39 cellular contexts compared by ENCODE assay signal in the genomic region with DNA sequence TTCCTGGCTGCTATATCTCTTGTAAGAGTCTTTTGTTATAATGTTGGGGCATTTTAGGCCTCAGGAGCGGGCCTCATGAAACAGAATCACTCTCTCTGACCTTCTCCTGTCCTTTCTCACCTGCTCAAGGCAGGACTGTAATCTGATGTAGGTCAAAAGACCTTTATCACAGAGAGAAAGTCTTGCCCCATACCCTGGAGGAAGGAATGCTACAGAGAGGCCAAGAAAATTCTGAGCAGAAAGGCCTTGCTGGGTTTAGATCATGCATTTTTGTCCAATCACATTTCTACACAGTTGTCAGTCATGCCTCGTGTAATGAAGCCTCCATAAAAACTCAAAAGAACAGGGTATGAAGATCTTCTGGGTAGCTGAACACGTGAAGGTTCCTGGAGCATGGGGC.
"Had no signal": no experiment of that assay in that cellular context is flagged by ENCODE, and none has a peak within 500 bp of the region (broad histone marks: within the 10 kb centered on the region; RNA-seq: fewer than 3 reads in every experiment).

No MANE protein-coding gene starts in this region.

- H3K9me3 Mint-ChIP-seq: activated naive CD4-positive, alpha-beta T cell treated with anti-CD3 and anti-CD28 coated beads for 36 hours; activated naive CD4-positive, alpha-beta T cell treated with anti-CD3 and anti-CD28 coated beads, Interleukin-2, amount 10 ng/mL, durations not matched to agents 7 days and 5 days; activated naive CD4-positive, alpha-beta T cell treated with anti-CD3 and anti-CD28 coated beads, Interleukin-2, amount 50 U/mL, for 24 hours; activated naive CD4-positive, alpha-beta T cell treated with anti-CD3 and anti-CD28 coated beads, Interleukin-2, amount 50 U/mL, for 72 hours; activated naive CD8-positive, alpha-beta T cell treated with anti-CD3 and anti-CD28 coated beads for 36 hours; activated naive CD8-positive, alpha-beta T cell treated with anti-CD3 and anti-CD28 coated beads, Interleukin-2, amount 10 ng/mL, durations not matched to agents 7 days and 5 days; activated naive CD8-positive, alpha-beta T cell treated with anti-CD3 and anti-CD28 coated beads, Interleukin-2, amount 50 U/mL, for 24 hours; activated T-cell treated with anti-CD3 and anti-CD28 coated beads, Interleukin-2, amount 50 U/mL, for 24 hours; activated T-cell treated with anti-CD3 and anti-CD28 coated beads, Interleukin-2, amount 50 U/mL, for 4 hours; activated T-cell treated with anti-CD3 and anti-CD28 coated beads, Interleukin-2, amount 50 U/mL, for 72 hours; activated T-helper 1 cell treated with anti-CD3 and anti-CD28 coated beads, Interleukin-12 subunit alpha, Interleukin-12 subunit beta, Interleukin-2, Interleukin-4 antibody, amounts not matched to agents 30 ng/mL and 10 ng/mL and 1 ng/mL, durations not matched to agents 14 hours and 24 hours and 36 hours; activated T-helper 17 cell treated with anti-CD3 and anti-CD28 coated beads, Interleukin-2, amount 50 U/mL, for 72 hours; activated T-helper 2 cell treated with anti-CD3 and anti-CD28 coated beads, Interferon-gamma antibody, Interleukin-2, Interleukin-4, amounts not matched to agents 10 μg/mL and 5 μg/mL and 100 μg/mL, durations not matched to agents 14 hours and 24 hours and 36 hours; brain; central memory CD8-positive, alpha-beta T cell had no signal

- H3K4me3 Mint-ChIP-seq: activated naive CD4-positive, alpha-beta T cell treated with anti-CD3 and anti-CD28 coated beads for 36 hours; activated naive CD4-positive, alpha-beta T cell treated with anti-CD3 and anti-CD28 coated beads, Interleukin-2, amount 10 ng/mL, durations not matched to agents 7 days and 5 days; activated naive CD4-positive, alpha-beta T cell treated with anti-CD3 and anti-CD28 coated beads, Interleukin-2, amount 50 U/mL, for 24 hours; activated naive CD8-positive, alpha-beta T cell; activated naive CD8-positive, alpha-beta T cell treated with anti-CD3 and anti-CD28 coated beads for 36 hours; activated naive CD8-positive, alpha-beta T cell treated with anti-CD3 and anti-CD28 coated beads, Interleukin-2, amount 10 ng/mL, durations not matched to agents 7 days and 5 days; activated naive CD8-positive, alpha-beta T cell treated with anti-CD3 and anti-CD28 coated beads, Interleukin-2, amount 50 U/mL, for 24 hours; activated T-cell treated with anti-CD3 and anti-CD28 coated beads, Interleukin-2, amount 50 U/mL, for 24 hours; activated T-cell treated with anti-CD3 and anti-CD28 coated beads, Interleukin-2, amount 50 U/mL, for 4 hours; activated T-cell treated with anti-CD3 and anti-CD28 coated beads, Interleukin-2, amount 50 U/mL, for 72 hours; activated T-helper 1 cell treated with anti-CD3 and anti-CD28 coated beads, Interleukin-12 subunit alpha, Interleukin-12 subunit beta, Interleukin-2, Interleukin-4 antibody, amounts not matched to agents 30 ng/mL and 10 ng/mL and 1 ng/mL, durations not matched to agents 14 hours and 24 hours and 36 hours; activated T-helper 17 cell treated with anti-CD3 and anti-CD28 coated beads, Interleukin-2, amount 50 U/mL, for 72 hours; brain; central memory CD8-positive, alpha-beta T cell had no signal

- H3K4me3 ChIP-seq: adrenal gland, ascending aorta, body of pancreas, breast epithelium, cardiac muscle cell had no signal

- FAIRE-seq: astrocyte, bronchial epithelial cell had no signal

- H3K27ac Mint-ChIP-seq: activated naive CD4-positive, alpha-beta T cell treated with anti-CD3 and anti-CD28 coated beads for 36 hours; activated naive CD4-positive, alpha-beta T cell treated with anti-CD3 and anti-CD28 coated beads, Interleukin-2, amount 10 ng/mL, durations not matched to agents 7 days and 5 days; activated naive CD4-positive, alpha-beta T cell treated with anti-CD3 and anti-CD28 coated beads, Interleukin-2, amount 50 U/mL, for 24 hours; activated naive CD4-positive, alpha-beta T cell treated with anti-CD3 and anti-CD28 coated beads, Interleukin-2, amount 50 U/mL, for 72 hours; activated naive CD8-positive, alpha-beta T cell; activated naive CD8-positive, alpha-beta T cell treated with anti-CD3 and anti-CD28 coated beads for 36 hours; activated naive CD8-positive, alpha-beta T cell treated with anti-CD3 and anti-CD28 coated beads, Interleukin-2, amount 10 ng/mL, durations not matched to agents 7 days and 5 days; activated naive CD8-positive, alpha-beta T cell treated with anti-CD3 and anti-CD28 coated beads, Interleukin-2, amount 50 U/mL, for 24 hours; activated T-cell treated with anti-CD3 and anti-CD28 coated beads, Interleukin-2, amount 50 U/mL, for 24 hours; activated T-cell treated with anti-CD3 and anti-CD28 coated beads, Interleukin-2, amount 50 U/mL, for 72 hours; activated T-helper 1 cell treated with anti-CD3 and anti-CD28 coated beads, Interleukin-12 subunit alpha, Interleukin-12 subunit beta, Interleukin-2, Interleukin-4 antibody, amounts not matched to agents 30 ng/mL and 10 ng/mL and 1 ng/mL, durations not matched to agents 14 hours and 24 hours and 36 hours; activated T-helper 17 cell treated with anti-CD3 and anti-CD28 coated beads, Interleukin-2, amount 50 U/mL, for 72 hours; activated T-helper 2 cell treated with anti-CD3 and anti-CD28 coated beads, Interferon-gamma antibody, Interleukin-2, Interleukin-4, amounts not matched to agents 10 μg/mL and 5 μg/mL and 100 μg/mL, durations not matched to agents 14 hours and 24 hours and 36 hours; brain had no signal

- DNase-seq: activated effector memory CD4-positive, alpha-beta T cell treated with anti-CD3 and anti-CD28 coated beads, Interleukin-2, amount 50 U/mL, for 16 hours; activated effector memory CD4-positive, alpha-beta T cell treated with Interleukin-2 at 50 U/mL for 16 hours; activated gamma-delta T cell; activated gamma-delta T cell treated with Interleukin-2 at 50 U/mL for 16 hours; activated naive CD4-positive, alpha-beta T cell; activated naive CD4-positive, alpha-beta T cell treated with anti-CD3 and anti-CD28 coated beads for 36 hours; activated naive CD4-positive, alpha-beta T cell treated with anti-CD3 and anti-CD28 coated beads, Interleukin-2, amount 10 ng/mL, durations not matched to agents 7 days and 5 days; activated naive CD4-positive, alpha-beta T cell treated with anti-CD3 and anti-CD28 coated beads, Interleukin-2, amount 50 U/mL, for 16 hours; activated naive CD4-positive, alpha-beta T cell treated with Interleukin-2 at 50 U/mL for 16 hours; activated naive CD8-positive, alpha-beta T cell treated with anti-CD3 and anti-CD28 coated beads for 36 hours; activated naive CD8-positive, alpha-beta T cell treated with anti-CD3 and anti-CD28 coated beads, Interleukin-2, amount 10 ng/mL, durations not matched to agents 7 days and 5 days; activated naive CD8-positive, alpha-beta T cell treated with anti-CD3 and anti-CD28 coated beads, Interleukin-2, amount 50 U/mL, for 24 hours; activated T-cell treated with anti-CD3 and anti-CD28 coated beads, Interleukin-2, amount 50 U/mL, for 1 hour; activated T-cell treated with anti-CD3 and anti-CD28 coated beads, Interleukin-2, amount 50 U/mL, for 24 hours; activated T-cell treated with anti-CD3 and anti-CD28 coated beads, Interleukin-2, amount 50 U/mL, for 4 hours; activated T-cell treated with anti-CD3 and anti-CD28 coated beads, Interleukin-2, amount 50 U/mL, for 48 hours; activated T-cell treated with anti-CD3 and anti-CD28 coated beads, Interleukin-2, amount 50 U/mL, for 72 hours; adrenal gland; amniotic stem cell; amygdala; anterior cingulate cortex; body of pancreas; brain microvascular endothelial cell; caudate nucleus; central memory CD4-positive, alpha-beta T cell; cerebellar nuclear complex had no signal

- H3K4me1 ChIP-seq: adrenal gland, ascending aorta, body of pancreas, breast epithelium had no signal

- H3K4me1 Mint-ChIP-seq: activated naive CD4-positive, alpha-beta T cell treated with anti-CD3 and anti-CD28 coated beads, Interleukin-2, amount 50 U/mL, for 24 hours; activated naive CD8-positive, alpha-beta T cell treated with anti-CD3 and anti-CD28 coated beads for 36 hours; activated naive CD8-positive, alpha-beta T cell treated with anti-CD3 and anti-CD28 coated beads, Interleukin-2, amount 10 ng/mL, durations not matched to agents 7 days and 5 days; activated naive CD8-positive, alpha-beta T cell treated with anti-CD3 and anti-CD28 coated beads, Interleukin-2, amount 50 U/mL, for 24 hours; activated T-helper 17 cell treated with anti-CD3 and anti-CD28 coated beads, Interleukin-2, amount 50 U/mL, for 72 hours; brain; central memory CD8-positive, alpha-beta T cell had no signal

- H3K27ac ChIP-seq: adrenal gland, ascending aorta, body of pancreas, brain microvascular endothelial cell, breast epithelium, cardiac muscle cell had no signal

- H3K27me3 Mint-ChIP-seq: activated naive CD4-positive, alpha-beta T cell treated with anti-CD3 and anti-CD28 coated beads, Interleukin-2, amount 50 U/mL, for 24 hours; brain had no signal

- H3K36me3 Mint-ChIP-seq: activated naive CD4-positive, alpha-beta T cell treated with anti-CD3 and anti-CD28 coated beads, Interleukin-2, amount 10 ng/mL, durations not matched to agents 7 days and 5 days; activated naive CD4-positive, alpha-beta T cell treated with anti-CD3 and anti-CD28 coated beads, Interleukin-2, amount 50 U/mL, for 24 hours; activated naive CD4-positive, alpha-beta T cell treated with anti-CD3 and anti-CD28 coated beads, Interleukin-2, amount 50 U/mL, for 72 hours; activated naive CD8-positive, alpha-beta T cell; activated naive CD8-positive, alpha-beta T cell treated with anti-CD3 and anti-CD28 coated beads for 36 hours; activated naive CD8-positive, alpha-beta T cell treated with anti-CD3 and anti-CD28 coated beads, Interleukin-2, amount 10 ng/mL, durations not matched to agents 7 days and 5 days had no signal

- ATAC-seq: activated naive CD4-positive, alpha-beta T cell treated with anti-CD3 and anti-CD28 coated beads, Interleukin-2, amount 50 U/mL, for 72 hours; activated naive CD8-positive, alpha-beta T cell treated with anti-CD3 and anti-CD28 coated beads, Interleukin-2, amount 50 U/mL, for 24 hours; activated T-cell treated with anti-CD3 and anti-CD28 coated beads, Interleukin-2, amount 50 U/mL, for 4 hours; activated T-cell treated with anti-CD3 and anti-CD28 coated beads, Interleukin-2, amount 50 U/mL, for 72 hours; activated T-helper 17 cell treated with anti-CD3 and anti-CD28 coated beads, Interleukin-2, amount 50 U/mL, for 72 hours; body of pancreas had no signal

- H3K36me3 ChIP-seq: adrenal gland, ascending aorta, brain microvascular endothelial cell, breast epithelium, cardiac muscle cell had no signal

- H3K27me3 ChIP-seq: adrenal gland, ascending aorta, body of pancreas, brain microvascular endothelial cell, breast epithelium, cardiac muscle cell had no signal

- H3K9me3 ChIP-seq: adrenal gland, ascending aorta, body of pancreas, breast epithelium had no signal
